In genomic region chr5:146048994-146049703, GRCh38 we compare ENCODE assay signal across 8 cellular contexts. TPM values are rescaled to one million over a fixed set of nuclear protein-coding genes. Genes with fewer than 3 reads are reported as not detected.
DNase-seq lines count a peak whose midpoint lies in the region; ATAC-seq, FAIRE-seq and TF ChIP-seq lines count a peak whose summit lies in the region.

No MANE protein-coding gene starts in this region.

- H3K36me3 Mint-ChIP-seq in HFFc6 (ENCODE audit: low read depth), result no peaks in the 10 kb centered on the region
- no peaks in the 10 kb centered on the region for H3K36me3 Mint-ChIP-seq in naive thymus-derived CD8-positive, alpha-beta T cell
- no peaks in the 10 kb centered on the region for H3K36me3 Mint-ChIP-seq in stimulated activated effector memory CD8-positive, alpha-beta T cell treated with anti-CD3 and anti-CD28 coated beads, Interleukin-12 subunit alpha, Interleukin-12 subunit beta, amount 100 ng/mL, for 72 hours

- no peaks in the 10 kb centered on the region for H4K20me1 ChIP-seq in keratinocyte (ENCODE audit: control insufficient read depth, extremely low read depth, insufficient read depth, low read length)

- TF ChIP-seq EP300 in suprapubic skin (IDR thresholded peaks at IDR 0.05), result no peak

- H3K9ac ChIP-seq in keratinocyte (ENCODE audit: control insufficient read depth, extremely low read depth, insufficient read depth, low read length), result no peak overlapping the region

- POLR2A ChIA-PET in naive thymus-derived CD8-positive, alpha-beta T cell (lab: Charles Lee), result no interaction called here

- DNase-seq in DMS153 (lab: John Stamatoyannopoulos, UW) (peak; percentile 20), HFFc6 (peak; percentile 70), NCI-H69 (lab: John Stamatoyannopoulos, UW) (peak; percentile 83), brain pericyte (ENCODE audit: low read depth, low spot score) (peak; percentile 40), keratinocyte (ENCODE audit: low read depth, low spot score) (no peak), suprapubic skin (ENCODE audit: low spot score in 2 of 2) (no peak)
- DNase-seq in naive thymus-derived CD8-positive, alpha-beta T cell, result no peak
- DNase-seq in stimulated activated effector memory CD8-positive, alpha-beta T cell treated with anti-CD3 and anti-CD28 coated beads, Interleukin-12 subunit alpha, Interleukin-12 subunit beta, amount 100 ng/mL, for 72 hours (ENCODE audit: low spot score in 2 of 2), result no peak

- H3K9me3 Mint-ChIP-seq in HFFc6, result no peaks in the 10 kb centered on the region
- H3K9me3 Mint-ChIP-seq in naive thymus-derived CD8-positive, alpha-beta T cell, result peaks cover 0 to 2% (median 0%) of the 10 kb centered on the region in 9 donors
- H3K9me3 Mint-ChIP-seq in stimulated activated effector memory CD8-positive, alpha-beta T cell treated with anti-CD3 and anti-CD28 coated beads, Interleukin-12 subunit alpha, Interleukin-12 subunit beta, amount 100 ng/mL, for 72 hours, result no peaks in the 10 kb centered on the region

- dilution Hi-C loops in keratinocyte (cut with MboI; ENCODE audit: extremely low pct_ligation_motif_present, low sequenced_read_pairs), result no loop called here

- peaks cover 21% of the 10 kb centered on the region for H3K4me1 ChIP-seq in keratinocyte (ENCODE audit: control insufficient read depth, extremely low read depth, insufficient read depth, low read length)
- peaks cover 11% of the 10 kb centered on the region for H3K4me1 ChIP-seq in suprapubic skin

- WGBS in suprapubic skin, result 53% methylated on average over 15 of the region's 15 CpGs

- peaks cover 3% of the 10 kb centered on the region for H3K27me3 Mint-ChIP-seq in HFFc6 (ENCODE audit: insufficient read depth)
- peaks cover 10 to 34% (median 25%) of the 10 kb centered on the region in 5 donors for H3K27me3 Mint-ChIP-seq in naive thymus-derived CD8-positive, alpha-beta T cell

- peaks cover 22% of the 10 kb centered on the region for H3K79me2 ChIP-seq in keratinocyte (ENCODE audit: control insufficient read depth, insufficient read depth, low read length)

- TF ChIP-seq POLR2A in suprapubic skin (IDR thresholded peaks at IDR 0.05), result no peak

- no peaks in the 10 kb centered on the region for H3K27me3 ChIP-seq in keratinocyte (ENCODE audit: control insufficient read depth, extremely low read depth, insufficient read depth, low read length)
- H3K27me3 ChIP-seq in suprapubic skin, result no peaks in the 10 kb centered on the region

- H3K4me1 Mint-ChIP-seq in HFFc6 (ENCODE audit: low read depth), result peaks cover 29% of the 10 kb centered on the region
- H3K4me1 Mint-ChIP-seq in naive thymus-derived CD8-positive, alpha-beta T cell, result no peaks in the 10 kb centered on the region
- H3K4me1 Mint-ChIP-seq in stimulated activated effector memory CD8-positive, alpha-beta T cell treated with anti-CD3 and anti-CD28 coated beads, Interleukin-12 subunit alpha, Interleukin-12 subunit beta, amount 100 ng/mL, for 72 hours, result no peaks in the 10 kb centered on the region

- H3K9me3 ChIP-seq in keratinocyte (ENCODE audit: control insufficient read depth, low read depth, low read length) (no peaks in the 10 kb centered on the region), suprapubic skin (no peaks in the 10 kb centered on the region)

- peaks cover 44% of the 10 kb centered on the region in 2 experiments for H3K36me3 ChIP-seq in keratinocyte (ENCODE audit: control insufficient read depth in 2 of 2, extremely low read depth in 1 of 2, insufficient read depth in 2 of 2, low read length in 2 of 2)
- peaks cover 12% of the 10 kb centered on the region for H3K36me3 ChIP-seq in suprapubic skin

- no peaks in the 10 kb centered on the region for H3K9me1 ChIP-seq in keratinocyte (ENCODE audit: control insufficient read depth, extremely low read depth, insufficient read depth, low read length)

- no peak overlapping the region for H3K4me3 Mint-ChIP-seq in HFFc6
- H3K4me3 Mint-ChIP-seq in naive thymus-derived CD8-positive, alpha-beta T cell, result no peak overlapping the region
- H3K4me3 Mint-ChIP-seq in stimulated activated effector memory CD8-positive, alpha-beta T cell treated with anti-CD3 and anti-CD28 coated beads, Interleukin-12 subunit alpha, Interleukin-12 subunit beta, amount 100 ng/mL, for 72 hours, result no peak overlapping the region

- no peak overlapping the region for H3K27ac ChIP-seq in keratinocyte (ENCODE audit: control insufficient read depth, insufficient read depth, low read length)
- H3K27ac ChIP-seq in suprapubic skin, result no peak overlapping the region

- peak; percentile 69 for FAIRE-seq in keratinocyte (lab: Jason Lieb, UNC)

- H2AFZ ChIP-seq in keratinocyte (ENCODE audit: control insufficient read depth, low read length), result no peak overlapping the region

- H3K27ac Mint-ChIP-seq in HFFc6, result no peak overlapping the region
- no peak overlapping the region for H3K27ac Mint-ChIP-seq in naive thymus-derived CD8-positive, alpha-beta T cell
- H3K27ac Mint-ChIP-seq in stimulated activated effector memory CD8-positive, alpha-beta T cell treated with anti-CD3 and anti-CD28 coated beads, Interleukin-12 subunit alpha, Interleukin-12 subunit beta, amount 100 ng/mL, for 72 hours, result no peak overlapping the region

- H3K4me3 ChIP-seq in keratinocyte (ENCODE audit: control insufficient read depth in 2 of 3, extremely low read depth in 1 of 3, insufficient read depth in 2 of 3, low read depth in 1 of 3, low read length in 3 of 3) (no peak overlapping the region), suprapubic skin (no peak overlapping the region)

- ATAC-seq in naive thymus-derived CD8-positive, alpha-beta T cell, result no peak
- ATAC-seq in stimulated activated effector memory CD8-positive, alpha-beta T cell treated with anti-CD3 and anti-CD28 coated beads, Interleukin-12 subunit alpha, Interleukin-12 subunit beta, amount 100 ng/mL, for 72 hours, result no peak

- TF ChIP-seq CTCF in HFFc6 (IDR thresholded peaks at IDR 0.05), result peak; percentile 90
- TF ChIP-seq CTCF in keratinocyte (optimal IDR thresholded peaks at IDR 0.05 in 1 of 3, IDR thresholded peaks at IDR 0.05 in 1 of 3, conservative IDR thresholded peaks at IDR 0.05 in 1 of 3; ENCODE audit: extremely low read depth in 1 of 3, insufficient read depth in 2 of 3, low read length in 3 of 3), result peak; percentile 66 to 79 (median 77)
- peak; percentile 31 to 53 for TF ChIP-seq CTCF in suprapubic skin (IDR thresholded peaks at IDR 0.05)

- no peak overlapping the region for H3K4me2 ChIP-seq in keratinocyte (ENCODE audit: control insufficient read depth, extremely low read depth, insufficient read depth, low read depth, low read length)

RNA-seq across cellular contexts. Expression of gene PLAC8L1, which starts 56.2 kb away (rescaled TPM):
- total RNA-seq in HFFc6 (2021; fragmentation: NEBNext Ultra II Directional; extraction: Animal tissue kit (Norgen Biotek cat#: 25700)), result under 1 TPM in 3 of 6 experiments, not detected in 3; 0.38 to 0.61 (median 0.46) TPM
- polyA plus RNA-seq in keratinocyte, result 0.63 to 0.69 TPM in 2 of 3 replicates, not detected in the other
- polyA plus RNA-seq in keratinocyte (2011; ENCODE audit: low read depth), result 0.59 TPM
- polyA plus RNA-seq in keratinocyte (2011; cell fraction: cytosol; rRNA removed), result not detected in 2 replicates
- polyA plus RNA-seq in keratinocyte (2011; cell fraction: nucleus; rRNA removed), result 3.9 and 4.3 TPM in 2 replicates
- 0.21 and 1.0 TPM in 2 replicates for polyA plus RNA-seq in keratinocyte (2012; ENCODE audit: low replicate concordance)
- polyA minus RNA-seq in keratinocyte, result not detected in 3 replicates
- polyA minus RNA-seq in keratinocyte (2011; cell fraction: cytosol; rRNA and poly(A)+ RNA removed), result not detected
- polyA minus RNA-seq in keratinocyte (2011; cell fraction: nucleus; rRNA and poly(A)+ RNA removed), result 0.84 TPM in 1 of 2 replicates, not detected in the other
- not detected for total RNA-seq in suprapubic skin
- total RNA-seq in naive thymus-derived CD8-positive, alpha-beta T cell, result 1 to 10 TPM; 1.8 to 2.3 TPM
- polyA plus RNA-seq in naive thymus-derived CD8-positive, alpha-beta T cell, result not detected

Comparison
In these comparisons a context has a peak if more than half of its experiments do, and no peak if none do; other contexts are left out.
1. DNase-seq: peak in DMS153 (single experiment), HFFc6 (single experiment), NCI-H69 (single experiment) and brain pericyte (single experiment); none in keratinocyte (single experiment), suprapubic skin (0 of 2), naive thymus-derived CD8-positive, alpha-beta T cell (0 of 10) and stimulated activated effector memory CD8-positive, alpha-beta T cell treated with anti-CD3 and anti-CD28 coated beads, Interleukin-12 subunit alpha, Interleukin-12 subunit beta, amount 100 ng/mL, for 72 hours (0 of 2).
2. Peak in every context shown above with its lines, with median percentiles within 50 percentile points of each other: CTCF ChIP-seq.